In genomic region chr5:43040287-43041098, GRCh38 we compare ENCODE assay signal across 1 cellular context.
TF ChIP-seq lines count a peak whose summit lies in the region.

ANXA2R (minus strand) TSS chr5:43040319; CDS start chr5:43040046, 273 bp downstream.

TF ChIP-seq in HepG2, 621 proteins besides CTCF, POLR2A, EP300 and RAD21 (continued from another document and continues in another):
- TF ChIP-seq ZFP91 (CRISPR knock-in tag; IDR thresholded peaks at IDR 0.05; ENCODE audit: borderline replicate concordance): no peak
- peak; percentile 30 for TF ChIP-seq TEAD3 (CRISPR knock-in tag; optimal IDR thresholded peaks at IDR 0.05; ENCODE audit: borderline replicate concordance)
- TF ChIP-seq ZNF263 (CRISPR knock-in tag; IDR thresholded peaks at IDR 0.05): 0 out of 2 replicates have a peak, but pooled peaks have one; percentile 20
- TF ChIP-seq MYC (CRISPR knock-in tag; IDR thresholded peaks at IDR 0.05; ENCODE audit: borderline replicate concordance): peak; percentile 53; the same call in 1 of the 2 replicates
- TF ChIP-seq SAP130 (CRISPR knock-in tag; IDR thresholded peaks at IDR 0.05; ENCODE audit: low read depth): peak; percentile 81
- peak; percentile 52; the same call in 1 of the 2 replicates for TF ChIP-seq UBTF (CRISPR knock-in tag; IDR thresholded peaks at IDR 0.05)
- TF ChIP-seq ZBTB4 (CRISPR knock-in tag; IDR thresholded peaks at IDR 0.05; ENCODE audit: borderline replicate concordance): peak; percentile 11; the same call in 1 of the 2 replicates
- TF ChIP-seq SOX6 (IDR thresholded peaks at IDR 0.05): no peak
- 0 out of 2 replicates have a peak, but pooled peaks have one; percentile 10 for TF ChIP-seq SOX6 (CRISPR knock-in tag; IDR thresholded peaks at IDR 0.05)
- TF ChIP-seq ETV6 (CRISPR knock-in tag; conservative IDR thresholded peaks at IDR 0.05): peak; percentile 100
- peak; percentile 80; the same call in 1 of the 2 replicates for TF ChIP-seq TFDP1 (CRISPR knock-in tag; IDR thresholded peaks at IDR 0.05; ENCODE audit: borderline replicate concordance)
- 0 out of 2 replicates have a peak, but pooled peaks have one; percentile 9 for TF ChIP-seq ZNF777 (CRISPR knock-in tag; IDR thresholded peaks at IDR 0.05)
- peak; percentile 29; the same call in 1 of the 2 replicates for TF ChIP-seq KAT8 (CRISPR knock-in tag; IDR thresholded peaks at IDR 0.05)
- TF ChIP-seq ZNF296 (CRISPR knock-in tag; conservative IDR thresholded peaks at IDR 0.05): no peak
- TF ChIP-seq ZBTB38 (CRISPR knock-in tag; IDR thresholded peaks at IDR 0.05): peak; percentile 47; the same call in 1 of the 2 replicates
- no peak for TF ChIP-seq RAD51 (IDR thresholded peaks at IDR 0.05; ENCODE audit: borderline replicate concordance)
- no peak for TF ChIP-seq ZNF468 (CRISPR knock-in tag; IDR thresholded peaks at IDR 0.05)
- TF ChIP-seq ARID5B (CRISPR knock-in tag; IDR thresholded peaks at IDR 0.05): peak; percentile 14; the same call in 1 of the 2 replicates
- peak; percentile 68; the same call in 1 of the 2 replicates for TF ChIP-seq TFDP2 (CRISPR knock-in tag; IDR thresholded peaks at IDR 0.05)
- TF ChIP-seq, protein P1, sequence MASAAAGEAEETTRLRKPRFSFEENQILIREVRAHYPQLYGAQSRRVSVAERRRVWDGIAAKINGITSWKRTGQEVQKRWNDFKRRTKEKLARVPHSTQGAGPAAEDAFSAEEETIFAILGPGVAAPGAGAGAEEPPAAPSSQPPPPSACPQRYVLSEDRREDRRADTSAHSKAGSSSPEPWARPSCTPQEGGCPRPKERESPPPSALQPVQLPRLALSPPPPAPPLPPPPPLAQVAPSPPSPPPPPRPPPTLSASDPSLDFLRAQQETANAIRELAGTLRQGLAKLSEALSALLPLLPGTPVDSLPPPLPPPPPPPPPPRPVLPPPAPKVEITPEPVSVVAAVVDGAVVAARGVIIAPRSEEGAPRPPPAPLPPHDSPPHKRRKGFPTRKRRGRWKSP (CRISPR knock-in tag; IDR thresholded peaks at IDR 0.05): peak; percentile 100
- no peak for TF ChIP-seq ZFP82 (CRISPR knock-in tag; IDR thresholded peaks at IDR 0.05; ENCODE audit: borderline replicate concordance)
- TF ChIP-seq ZNF3 (CRISPR knock-in tag; IDR thresholded peaks at IDR 0.05): 0 out of 2 replicates have a peak, but pooled peaks have one; percentile 22
- TF ChIP-seq FOXJ3 (CRISPR knock-in tag; IDR thresholded peaks at IDR 0.05; ENCODE audit: borderline replicate concordance): peak; percentile 46; the same call in 1 of the 2 replicates
- TF ChIP-seq NAIF1 (CRISPR knock-in tag; IDR thresholded peaks at IDR 0.05; ENCODE audit: borderline replicate concordance): 0 out of 2 replicates have a peak, but pooled peaks have one; percentile 6
- TF ChIP-seq, protein P2, sequence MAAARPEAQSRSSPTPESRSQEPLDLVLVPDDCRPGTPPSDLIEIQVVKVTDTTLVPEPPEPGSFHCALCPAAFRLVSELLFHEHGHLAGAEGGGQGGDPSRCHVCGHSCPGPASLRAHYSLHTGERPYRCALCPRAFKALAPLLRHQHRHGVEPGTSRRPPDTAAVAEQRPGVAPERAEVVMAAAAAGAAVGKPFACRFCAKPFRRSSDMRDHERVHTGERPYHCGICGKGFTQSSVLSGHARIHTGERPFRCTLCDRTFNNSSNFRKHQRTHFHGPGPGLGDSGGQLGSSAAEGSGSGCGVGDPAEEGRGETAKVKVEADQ (CRISPR knock-in tag; IDR thresholded peaks at IDR 0.05; ENCODE audit: borderline replicate concordance): no peak
- TF ChIP-seq KMT2B (CRISPR knock-in tag; IDR thresholded peaks at IDR 0.05): peak; percentile 67; the same call in 1 of the 2 replicates
- 0 out of 2 replicates have a peak, but pooled peaks have one; percentile 1 for TF ChIP-seq CEBPB (IDR thresholded peaks at IDR 0.05; ENCODE audit: borderline replicate concordance, low read depth, low read length)
- peak; percentile 62; the same call in 1 of the 2 replicates for TF ChIP-seq IKZF5 (CRISPR knock-in tag; IDR thresholded peaks at IDR 0.05)
- TF ChIP-seq ZNF652 (CRISPR knock-in tag; IDR thresholded peaks at IDR 0.05; ENCODE audit: borderline replicate concordance, low read depth): peak; percentile 44; the same call in 1 of the 2 replicates
- TF ChIP-seq HOXA3 (CRISPR knock-in tag; IDR thresholded peaks at IDR 0.05): peak; percentile 27; the same call in 1 of the 2 replicates
- peak; percentile 23; the same call in 1 of the 2 replicates for TF ChIP-seq FOXC1 (CRISPR knock-in tag; IDR thresholded peaks at IDR 0.05; ENCODE audit: borderline replicate concordance)
- no peak for TF ChIP-seq CREB1 (IDR thresholded peaks at IDR 0.05)
- TF ChIP-seq CREB1 (CRISPR knock-in tag; IDR thresholded peaks at IDR 0.05): peak; percentile 54
- TF ChIP-seq, protein P3, sequence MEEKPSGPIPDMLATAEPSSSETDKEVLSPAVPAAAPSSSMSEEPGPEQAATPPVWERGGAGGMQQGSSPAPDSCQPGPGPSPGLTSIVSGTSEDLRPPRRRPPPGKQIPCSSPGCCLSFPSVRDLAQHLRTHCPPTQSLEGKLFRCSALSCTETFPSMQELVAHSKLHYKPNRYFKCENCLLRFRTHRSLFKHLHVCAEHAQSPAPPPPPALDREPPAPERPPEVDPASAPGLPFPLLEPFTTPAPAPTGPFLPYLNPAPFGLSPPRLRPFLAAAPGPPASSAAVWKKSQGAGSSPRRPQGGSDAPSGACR (CRISPR knock-in tag; IDR thresholded peaks at IDR 0.05): 0 out of 2 replicates have a peak, but pooled peaks have one; percentile 29
- TF ChIP-seq SOX13 (IDR thresholded peaks at IDR 0.05): no peak
- TF ChIP-seq SOX13 (CRISPR knock-in tag; conservative IDR thresholded peaks at IDR 0.05 in 1 of 2, IDR thresholded peaks at IDR 0.05 in 1 of 2): no peak; a peak in 1 of 4 replicates
- 0 out of 2 replicates have a peak, but pooled peaks have one; percentile 56 for TF ChIP-seq ZFAT (CRISPR knock-in tag; conservative IDR thresholded peaks at IDR 0.05)
- TF ChIP-seq SKI (IDR thresholded peaks at IDR 0.05; ENCODE audit: partially characterized antibody): peak; percentile 38
- TF ChIP-seq CEBPG (CRISPR knock-in tag; IDR thresholded peaks at IDR 0.05): peak; percentile 46
- TF ChIP-seq ASH2L (IDR thresholded peaks at IDR 0.05; ENCODE audit: insufficient read length, low read depth, low read length): peak; percentile 30
- no peak for TF ChIP-seq RFX5 (IDR thresholded peaks at IDR 0.05; ENCODE audit: low read depth, low read length)
